Comparison of ENCODE assay signal across 10 cellular contexts in the genomic region with DNA sequence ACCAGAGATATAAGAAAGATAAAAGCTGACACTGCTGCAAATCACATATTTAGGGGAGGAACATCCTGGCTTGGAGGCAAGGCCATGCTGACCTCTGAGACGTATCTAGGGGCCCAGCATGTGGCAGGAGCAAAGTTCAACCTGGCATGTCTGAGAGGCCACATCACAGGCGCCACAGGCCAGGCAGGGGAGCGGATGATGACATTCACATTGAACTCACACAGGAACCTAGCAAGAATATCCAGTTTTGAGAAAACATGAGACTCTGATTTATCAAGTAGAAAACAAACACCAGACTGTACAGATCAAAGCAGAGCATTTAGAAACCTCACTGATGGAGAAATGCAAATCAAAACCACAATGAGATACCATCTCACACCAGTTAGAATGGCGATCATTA.
DNase-seq lines count a peak whose midpoint lies in the region; ATAC-seq and TF ChIP-seq lines count a peak whose summit lies in the region.
"Had no signal": no experiment of that assay in that cellular context is flagged by ENCODE, and none has a peak within 500 bp of the region (broad histone marks: within the 10 kb centered on the region; RNA-seq: fewer than 3 reads in every experiment).

No MANE protein-coding gene starts in this region.

- DNase-seq in HT-29 (ENCODE audit: low spot score) (peak; percentile 76), left lobe of liver (ENCODE audit: low spot score) (peak; percentile 83), caudate nucleus (lab: John Stamatoyannopoulos, UW) (no peak), NCI-H446 (lab: John Stamatoyannopoulos, UW) (no peak), coronary artery (ENCODE audit: low spot score) (no peak), NOMO-1 treated with DMSO at 0.1 percent for 48 hours (lab: John Stamatoyannopoulos, UW; ENCODE audit: unreplicated experiment) (no peak)
- DNase-seq: NCI-H748 treated with DMSO at 0.1 percent for 48 hours had no signal

- H3K4me3 ChIP-seq in coronary artery: no peak overlapping the region

- ATAC-seq in GM18858 (IDR thresholded peaks at IDR 0.05; ENCODE audit: unreplicated experiment) (peak; percentile 78), HG02610 (IDR thresholded peaks at IDR 0.05; ENCODE audit: unreplicated experiment) (peak; percentile 38), left lobe of liver (peak; percentile 83)

- no peak for TF ChIP-seq CTCF in coronary artery (IDR thresholded peaks at IDR 0.05)

- H3K27ac ChIP-seq in caudate nucleus (ENCODE audit: low read depth, low read length): no peak overlapping the region
- no peak overlapping the region for H3K27ac ChIP-seq in coronary artery
- H3K27ac ChIP-seq: C4-2B had no signal

Comparison
In these comparisons a context has a peak if more than half of its experiments do, and no peak if none do; other contexts are left out.
1. DNase-seq: peak in HT-29 (single experiment) and left lobe of liver (single experiment); none in caudate nucleus (0 of 61), NCI-H446 (0 of 2), coronary artery (single experiment) and NOMO-1 treated with DMSO at 0.1 percent for 48 hours (single experiment).
2. Peak in every context shown above with its lines, with median percentiles within 50 percentile points of each other: ATAC-seq.